In genomic region chr12:112169086-112169872, GRCh38 we compare ENCODE assay signal across 1 cellular context.
TF ChIP-seq lines count a peak whose summit lies in the region.

No MANE protein-coding gene starts in this region.

TF ChIP-seq in GM23338, 12 proteins besides CTCF, POLR2A, EP300 and RAD21 (continued from another document):
- no peak for TF ChIP-seq REST (IDR thresholded peaks at IDR 0.05; ENCODE audit: unreplicated experiment)
- TF ChIP-seq POLR2AphosphoS5 (IDR thresholded peaks at IDR 0.05; ENCODE audit: low read depth): no peak
- TF ChIP-seq CREB1 (CRISPR knock-in tag; IDR thresholded peaks at IDR 0.05; ENCODE audit: low read depth): no peak
- TF ChIP-seq ZNF462 (CRISPR knock-in tag; IDR thresholded peaks at IDR 0.05): no peak
- no peak for TF ChIP-seq NANOG (IDR thresholded peaks at IDR 0.05; ENCODE audit: borderline replicate concordance)
- no peak for TF ChIP-seq EZH2phosphoT487 (IDR thresholded peaks at IDR 0.05; ENCODE audit: unreplicated experiment)
